Comparison of ENCODE assay signal across 10 cellular contexts in genomic region chr16:89765292-89765810, GRCh38. TPM values are rescaled to one million over a fixed set of nuclear protein-coding genes. Genes with fewer than 3 reads are reported as not detected.
DNase-seq lines count a peak whose midpoint lies in the region; ATAC-seq and TF ChIP-seq lines count a peak whose summit lies in the region.
"Had no signal": no experiment of that assay in that cellular context is flagged by ENCODE, and none has a peak within 500 bp of the region (broad histone marks: within the 10 kb centered on the region; RNA-seq: fewer than 3 reads in every experiment).

No MANE protein-coding gene starts in this region.

- H4K20me1 ChIP-seq in BLaER1 = 0 out of 2 replicates have a peak, but pooled peaks cover 7% of the 10 kb centered on the region

- DNase-seq in NB4 (ENCODE audit: low read depth) = no peak
- no peak for DNase-seq in left lung
- no peak for DNase-seq in dermis blood vessel endothelial cell
- no peak for DNase-seq in KG1 (lab: John Stamatoyannopoulos, UW)
- no peak for DNase-seq in NCI-H1417 treated with DMSO at 0.1 percent for 48 hours (lab: John Stamatoyannopoulos, UW)
- DNase-seq in uterus = no peak
- DNase-seq: NCI-H1694 treated with DMSO at 0.1 percent for 48 hours had no signal

- peak; percentile 10 for ATAC-seq in GM19455 (IDR thresholded peaks at IDR 0.05; ENCODE audit: unreplicated experiment)
- peak; percentile 32 for ATAC-seq in left lung
- ATAC-seq: GM23338 had no signal

- peak overlapping the region; percentile 65 for H3K9ac ChIP-seq in BLaER1

- intact Hi-C loops in left lung (cut with DNase I) = no loop called here
- intact Hi-C loops in uterus (cut with DNase I; ENCODE audit: low total_unique reads) = no loop called here

- H3K36me3 ChIP-seq in BLaER1 (peaks cover 90% of the 10 kb centered on the region), left lung (peaks cover 0 to 28% of the 10 kb centered on the region in 2 donors), uterus (no peaks in the 10 kb centered on the region)

- no peak overlapping the region for H3K4me3 ChIP-seq in BLaER1
- peak overlapping the region; percentile 28 for H3K4me3 ChIP-seq in NB4 (ENCODE audit: low read depth, low read length)
- peak overlapping the region in 1 of 2 donors; percentile 39 for H3K4me3 ChIP-seq in left lung
- H3K4me3 ChIP-seq in uterus = no peak overlapping the region
- H3K4me3 ChIP-seq: GM23338 had no signal

- H3K9me3 ChIP-seq in BLaER1 = no peaks in the 10 kb centered on the region
- H3K9me3 ChIP-seq in left lung = no peaks in the 10 kb centered on the region
- H3K9me3 ChIP-seq in uterus = no peaks in the 10 kb centered on the region

- H3K4me1 ChIP-seq in BLaER1 (peaks cover 49% of the 10 kb centered on the region), left lung (peaks cover 5 to 41% of the 10 kb centered on the region in 2 donors), uterus (no peaks in the 10 kb centered on the region)

- H3K4me2 ChIP-seq in BLaER1 = peak overlapping the region; percentile 85
- H3K4me2 ChIP-seq: GM23338 had no signal

- peak overlapping the region; percentile 88 for H3K27ac ChIP-seq in BLaER1
- H3K27ac ChIP-seq in left lung = peak overlapping the region; percentile 88 to 89
- H3K27ac ChIP-seq in uterus = no peak overlapping the region

- TF ChIP-seq CTCF in NB4 (IDR thresholded peaks at IDR 0.05; ENCODE audit: low read depth, low read length) = no peak
- TF ChIP-seq CTCF in left lung (IDR thresholded peaks at IDR 0.05) = no peak
- no peak for TF ChIP-seq CTCF in uterus (IDR thresholded peaks at IDR 0.05)

- TF ChIP-seq POLR2A in NB4 (IDR thresholded peaks at IDR 0.05; ENCODE audit: extremely low read depth, insufficient read length) (no peak), uterus (IDR thresholded peaks at IDR 0.05) (no peak)

- no peaks in the 10 kb centered on the region for H3K27me3 ChIP-seq in BLaER1
- H3K27me3 ChIP-seq in left lung = no peaks in the 10 kb centered on the region
- no peaks in the 10 kb centered on the region for H3K27me3 ChIP-seq in uterus

RNA-seq across cellular contexts. Expression of gene ZNF276, which starts 44.0 kb away (rescaled TPM):
- 10 to 100 TPM; 22.1 to 28.1 TPM for total RNA-seq in left lung
- total RNA-seq in dermis blood vessel endothelial cell = 27.4 and 44.2 TPM in 2 replicates
- 10 to 100 TPM in 2 of 4 donors, 1 to 10 TPM in 2; 6.4 to 41.5 (median 20.8) TPM for total RNA-seq in uterus

RNA-seq across cellular contexts. Expression of gene VPS9D1, which starts 44.7 kb away (rescaled TPM):
- total RNA-seq in left lung (10 to 100 TPM; 14.3 to 19.0 TPM), dermis blood vessel endothelial cell (5.8 and 7.3 TPM in 2 replicates), uterus (10 to 100 TPM in 2 of 4 donors, 1 to 10 TPM in 1, under 1 TPM in 1; 0.26 to 20.6 (median 8.7) TPM)

RNA-seq across cellular contexts. Expression of gene FANCA, which starts 51.1 kb away (rescaled TPM):
- total RNA-seq in left lung = 10 to 100 TPM; 17.1 to 25.9 TPM
- 16.8 and 17.3 TPM in 2 replicates for total RNA-seq in dermis blood vessel endothelial cell
- 10 to 100 TPM in 1 of 4 donors, 1 to 10 TPM in 1, under 1 TPM in 1, not detected in 1; 0.26 to 27.4 (median 2.4) TPM for total RNA-seq in uterus

Comparison
In these comparisons a context has a peak if more than half of its experiments do, and no peak if none do; other contexts are left out.
1. H3K27ac ChIP-seq: peak in BLaER1 (single experiment) and left lung (2 of 2); none in uterus (0 of 2).